ENCODE assay signal across 21 cellular contexts in genomic region chr14:94702629-94703028, GRCh38.
"Had no signal": no experiment of that assay in that cellular context is flagged by ENCODE, and none has a peak within 500 bp of the region (broad histone marks: within the 10 kb centered on the region; RNA-seq: fewer than 3 reads in every experiment).

No MANE protein-coding gene starts in this region.

- H3K4me3 ChIP-seq: coronary artery, right lobe of liver, skin epidermis, transverse colon had no signal

- H3K36me3 ChIP-seq: right lobe of liver, transverse colon had no signal

- H3K4me1 ChIP-seq: right lobe of liver, transverse colon had no signal

- H3K27me3 ChIP-seq: right lobe of liver had no signal

- H3K9me3 ChIP-seq: right lobe of liver, transverse colon had no signal

- H3K27ac ChIP-seq: coronary artery, right lobe of liver, skin epidermis, transverse colon had no signal

- DNase-seq: activated CD4-positive, alpha-beta T cell treated with anti-CD3 and anti-CD28 coated beads for 4 hours; activated CD4-positive, alpha-beta T cell treated with anti-CD3 and anti-CD28 coated beads, Interleukin-2, amount 50 U/mL, for 48 hours; activated CD4-positive, CD25-positive, alpha-beta regulatory T cell; activated CD8-positive, alpha-beta memory T cell treated with anti-CD3 and anti-CD28 coated beads, Interleukin-2, amount 50 U/mL, for 48 hours; activated naive CD4-positive, alpha-beta T cell treated with Interleukin-2 at 50 U/mL for 16 hours; activated naive CD8-positive, alpha-beta T cell treated with anti-CD3 and anti-CD28 coated beads for 36 hours; activated T-cell treated with anti-CD3 and anti-CD28 coated beads, Interleukin-2, amount 50 U/mL, for 4 hours; cerebellar nuclear complex; foreskin melanocyte; hippocampal formation; left ventricle myocardium superior; nephron progenitor cell; nucleus accumbens; right lobe of liver; stimulated activated CD4-positive, alpha-beta T cell treated with anti-CD3 and anti-CD28 coated beads, Interleukin-2, amount 100 ng/mL, for 24 hours; stimulated activated naive CD8-positive, alpha-beta T cell treated with anti-CD3 and anti-CD28 coated beads, Interleukin-15, amount 100 ng/mL, for 72 hours; T-helper 17 cell; transverse colon had no signal

- ATAC-seq: activated T-cell treated with anti-CD3 and anti-CD28 coated beads, Interleukin-2, amount 50 U/mL, for 4 hours; left ventricle myocardium superior; right lobe of liver; stimulated activated effector memory CD8-positive, alpha-beta T cell treated with anti-CD3 and anti-CD28 coated beads, Interleukin-12 subunit alpha, Interleukin-12 subunit beta, amount 100 ng/mL, for 72 hours; T-helper 17 cell had no signal
